In the genomic region with DNA sequence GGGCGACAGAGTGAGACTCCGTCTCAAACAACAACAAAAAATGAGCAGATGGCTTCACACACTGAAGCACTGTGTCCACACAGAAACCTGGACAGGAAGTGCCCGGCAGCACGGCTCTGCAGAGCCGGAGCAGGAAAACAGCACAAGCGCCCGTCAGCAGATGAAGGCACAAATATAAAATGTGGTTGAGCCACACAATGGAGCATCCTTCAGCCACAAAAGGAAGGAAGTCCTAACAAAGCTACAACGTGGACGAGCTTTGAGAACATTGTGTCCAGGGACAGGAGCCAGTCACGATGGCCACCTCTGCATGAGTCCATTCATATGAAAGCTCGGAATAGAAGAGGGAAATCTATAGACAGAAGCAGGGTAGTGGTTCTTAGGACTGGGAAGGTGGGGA, we compare ENCODE assay signal across 10 cellular contexts. TPM values are rescaled to one million over a fixed set of nuclear protein-coding genes. Genes with fewer than 3 reads are reported as not detected.
DNase-seq lines count a peak whose midpoint lies in the region; ATAC-seq, FAIRE-seq and TF ChIP-seq lines count a peak whose summit lies in the region.
"Had no signal": no experiment of that assay in that cellular context is flagged by ENCODE, and none has a peak within 500 bp of the region (broad histone marks: within the 10 kb centered on the region; RNA-seq: fewer than 3 reads in every experiment).

No MANE protein-coding gene starts in this region.

- peak; percentile 63 for FAIRE-seq in GM12891 (lab: Jason Lieb, UNC)

- peaks cover 7% of the 10 kb centered on the region; the same call in 1 of the 2 replicates for H3K4me1 ChIP-seq in SJCRH30

- no peaks in the 10 kb centered on the region for H3K27me3 ChIP-seq in SJCRH30

- DNase-seq in GM12891 (ENCODE audit: insufficient read length, low spot score): no peak
- DNase-seq in SJCRH30: peak; percentile 50 to 66
- DNase-seq in left cardiac atrium: no peak
- DNase-seq in sciatic nerve (ENCODE audit: low spot score): no peak
- no peak for DNase-seq in DMS79 (lab: John Stamatoyannopoulos, UW)
- no peak for DNase-seq in activated T-cell treated with anti-CD3 and anti-CD28 coated beads, Interleukin-2, amount 50 U/mL, for 48 hours
- DNase-seq in GM19238 (ENCODE audit: insufficient read length, low spot score): no peak

- no peak overlapping the region for H3K27ac ChIP-seq in SJCRH30

- H3K4me3 ChIP-seq in SJCRH30: 0 out of 2 replicates have a peak overlapping the region, but pooled peaks have one; percentile 5

- peak; percentile 57 to 63 for ATAC-seq in left cardiac atrium
- ATAC-seq in sciatic nerve: peak; percentile 61
- ATAC-seq in HG03469 (IDR thresholded peaks at IDR 0.05; ENCODE audit: unreplicated experiment): no peak

- no peaks in the 10 kb centered on the region for H3K9me3 ChIP-seq in SJCRH30 (replicated peaks)

- TF ChIP-seq POLR2A in GM12891 (IDR thresholded peaks at IDR 0.05; ENCODE audit: low read depth, low read length): no peak

- intact Hi-C loops in left cardiac atrium (cut with DNase I): no loop called here
- intact Hi-C loops in sciatic nerve (cut with DNase I): no loop called here

- no peaks in the 10 kb centered on the region for H3K36me3 ChIP-seq in SJCRH30

TF ChIP-seq in GM12891, 5 proteins besides CTCF, POLR2A, EP300 and RAD21:
- TF ChIP-seq SPI1 (IDR thresholded peaks at IDR 0.05; ENCODE audit: low read depth, low read length): no peak
- no peak for TF ChIP-seq POLR2AphosphoS5 (IDR thresholded peaks at IDR 0.05; ENCODE audit: low read depth, low read length)
- TF ChIP-seq PAX5 (IDR thresholded peaks at IDR 0.05; ENCODE audit: insufficient read depth, low read length, severe bottlenecking): no peak
- no peak for TF ChIP-seq POU2F2 (IDR thresholded peaks at IDR 0.05; ENCODE audit: low read depth, low read length)
- no peak for TF ChIP-seq TAF1 (IDR thresholded peaks at IDR 0.05; ENCODE audit: low read depth, low read length)
TF ChIP-seq in GM12891: peak in this region for 0.

RNA-seq across cellular contexts. Expression of a gene that starts 15.7 kb away (rescaled TPM):
- 11.8 TPM for polyA plus RNA-seq in GM12891 (2012; ENCODE audit: low read depth, missing spikeins)
- total RNA-seq in SJCRH30 (2014; rRNA removed; shearing (Covaris generic)): 2.4 and 2.5 TPM in 2 replicates
- total RNA-seq in left cardiac atrium (10 to 100 TPM; 16.0 to 18.9 TPM), sciatic nerve (37.9 TPM)

RNA-seq across cellular contexts. Expression of a gene that starts 18.2 kb away (rescaled TPM):
- polyA plus RNA-seq in GM12891 (2012; ENCODE audit: low read depth, missing spikeins): 0.13 TPM
- 0.24 and 0.58 TPM in 2 replicates for total RNA-seq in SJCRH30 (2014; rRNA removed; shearing (Covaris generic))
- total RNA-seq in left cardiac atrium: not detected
- total RNA-seq in sciatic nerve: not detected
- total RNA-seq: NCI-H460; T-helper 2 cell treated with Interferon-gamma antibody and Interleukin-4, amounts not matched to agents 100 ng/mL and 5 ng/mL, for 36 hours had no signal

RNA-seq across cellular contexts. Expression of a gene that starts 32.6 kb away (rescaled TPM):
- polyA plus RNA-seq in GM12891 (2012; ENCODE audit: low read depth, missing spikeins): 14.6 TPM
- total RNA-seq in SJCRH30 (2014; rRNA removed; shearing (Covaris generic)): 40.9 and 41.5 TPM in 2 replicates
- total RNA-seq in left cardiac atrium: 10 to 100 TPM; 28.3 to 29.1 TPM
- 27.1 TPM for total RNA-seq in sciatic nerve

RNA-seq across cellular contexts. Expression of a gene that starts 51.9 kb away (rescaled TPM):
- polyA plus RNA-seq in GM12891 (2012; ENCODE audit: low read depth, missing spikeins): not detected
- not detected in 2 replicates for total RNA-seq in SJCRH30 (2014; rRNA removed; shearing (Covaris generic))
- total RNA-seq in left cardiac atrium (10 to 100 TPM; 45.7 to 70.8 TPM), sciatic nerve (57.7 TPM)

RNA-seq across cellular contexts. Expression of a gene that starts 54.3 kb away (rescaled TPM):
- 0.23 TPM for polyA plus RNA-seq in GM12891 (2012; ENCODE audit: low read depth, missing spikeins)
- 2.1 and 3.4 TPM in 2 replicates for total RNA-seq in SJCRH30 (2014; rRNA removed; shearing (Covaris generic))
- total RNA-seq in left cardiac atrium (1 to 10 TPM; 5.5 to 7.7 TPM), sciatic nerve (9.8 TPM)
- total RNA-seq: NCI-H460; T-helper 2 cell treated with Interferon-gamma antibody and Interleukin-4, amounts not matched to agents 100 ng/mL and 5 ng/mL, for 36 hours had no signal

Comparison
In these comparisons a context has a peak if more than half of its experiments do, and no peak if none do; other contexts are left out.
1. DNase-seq: peak in SJCRH30 (2 of 2); none in GM12891 (single experiment), left cardiac atrium (single experiment), sciatic nerve (single experiment), DMS79 (single experiment), activated T-cell treated with anti-CD3 and anti-CD28 coated beads, Interleukin-2, amount 50 U/mL, for 48 hours (0 of 2) and GM19238 (single experiment).